21 cellular contexts compared by ENCODE assay signal in the genomic region with DNA sequence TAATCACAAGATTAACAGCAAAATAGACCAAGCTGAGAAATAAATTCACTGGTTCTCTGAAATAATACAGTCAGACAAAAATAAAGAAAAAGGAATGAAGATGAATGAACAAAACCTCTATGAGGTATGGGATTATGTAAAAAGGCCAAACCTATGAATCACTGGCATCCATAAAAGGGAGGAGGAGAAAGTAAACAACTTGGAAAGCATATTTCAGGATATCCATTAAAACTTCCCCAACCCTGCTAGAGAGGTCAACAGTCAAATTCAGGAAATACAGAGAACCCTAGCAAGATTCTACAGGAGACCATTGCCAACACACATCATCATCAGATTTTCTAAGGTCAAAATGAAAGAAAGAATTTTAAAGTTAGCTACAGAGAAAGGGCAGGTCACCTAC.
DNase-seq lines count a peak whose midpoint lies in the region; ATAC-seq, FAIRE-seq and TF ChIP-seq lines count a peak whose summit lies in the region.
"Had no signal": no experiment of that assay in that cellular context is flagged by ENCODE, and none has a peak within 500 bp of the region (broad histone marks: within the 10 kb centered on the region; RNA-seq: fewer than 3 reads in every experiment).

No MANE protein-coding gene starts in this region.

- H2AFZ ChIP-seq in PC-3 (ENCODE audit: low read length) (no peak overlapping the region), endothelial cell of umbilical vein (ENCODE audit: low read depth, low read length) (no peak overlapping the region)

- intact Hi-C loops in PC-3 (cut with micrococcal nuclease) = no loop called here
- intact Hi-C loops in endothelial cell of umbilical vein (cut with micrococcal nuclease) = no loop called here
- intact Hi-C loops in Caco-2 (cut with micrococcal nuclease; ENCODE audit: unreplicated experiment) = no loop called here

- no peaks in the 10 kb centered on the region for H3K9me3 Mint-ChIP-seq in osteocyte (ENCODE audit: unreplicated experiment)
- H3K9me3 Mint-ChIP-seq in Caco-2 (ENCODE audit: unreplicated experiment) = no peaks in the 10 kb centered on the region

- H3K27me3 Mint-ChIP-seq in osteocyte (ENCODE audit: unreplicated experiment) (no peaks in the 10 kb centered on the region), Caco-2 (ENCODE audit: insufficient read depth, unreplicated experiment) (no peaks in the 10 kb centered on the region)
- H3K27me3 Mint-ChIP-seq: brain had no signal

- H3K27me3 ChIP-seq in PC-3 (ENCODE audit: low read length) (no peaks in the 10 kb centered on the region), endothelial cell of umbilical vein (ENCODE audit: control insufficient read depth in 2 of 2, insufficient read depth in 2 of 2, low read length in 2 of 2) (no peaks in the 10 kb centered on the region), Caco-2 (replicated peaks; ENCODE audit: control insufficient read depth, insufficient read depth, low read length) (no peaks in the 10 kb centered on the region)
- H3K27me3 ChIP-seq: BLaER1 treated with 17β-estradiol and CSF1 and Interleukin-3, amounts not matched to agents 10 nM and 100 nM; MG63; neutrophil; upper lobe of right lung had no signal

- H4K20me1 ChIP-seq in PC-3 (ENCODE audit: low read length) (no peaks in the 10 kb centered on the region), endothelial cell of umbilical vein (replicated peaks; ENCODE audit: control insufficient read depth, extremely low read depth, insufficient read depth, low read length) (no peaks in the 10 kb centered on the region)
- H4K20me1 ChIP-seq: BLaER1 treated with 17β-estradiol and CSF1 and Interleukin-3, amounts not matched to agents 10 nM and 100 nM had no signal

- H3K79me2 ChIP-seq in PC-3 (ENCODE audit: low read length) = no peaks in the 10 kb centered on the region
- H3K79me2 ChIP-seq in endothelial cell of umbilical vein (ENCODE audit: control insufficient read depth, insufficient read depth, low read length) = no peaks in the 10 kb centered on the region

- FAIRE-seq in endothelial cell of umbilical vein (lab: Jason Lieb, UNC) (no peak), frontal cortex (lab: Jason Lieb, UNC) (no peak)
- FAIRE-seq: GM12892, islet of Langerhans had no signal

- H3K36me3 Mint-ChIP-seq in osteocyte (ENCODE audit: unreplicated experiment) (no peaks in the 10 kb centered on the region), Caco-2 (ENCODE audit: insufficient read depth, unreplicated experiment) (no peaks in the 10 kb centered on the region)
- H3K36me3 Mint-ChIP-seq: brain had no signal

- no peaks in the 10 kb centered on the region for H3F3A ChIP-seq in PC-3 (ENCODE audit: low read length, unreplicated experiment)

- H3K4me3 ChIP-seq in PC-3 (ENCODE audit: low read length) (no peak overlapping the region), endothelial cell of umbilical vein (replicated peaks in 1 of 3; ENCODE audit: insufficient read depth in 1 of 3, low read depth in 1 of 3, low read length in 3 of 3) (no peak overlapping the region), Caco-2 (ENCODE audit: low read depth, low read length) (no peak overlapping the region)
- H3K4me3 ChIP-seq: BLaER1 treated with 17β-estradiol and CSF1 and Interleukin-3, amounts not matched to agents 10 nM and 100 nM; MG63; upper lobe of right lung had no signal

- CTCF ChIA-PET in PC-3 (lab: Charles Lee) = interaction anchor here (0.6 kb wide), 1 partner anchor 42 kb away, joined by 3 read pairs; no protein-coding TSS in a partner anchor
- CTCF ChIA-PET in endothelial cell of umbilical vein (lab: Charles Lee) = interaction anchor here (0.8 to 1.3 kb wide), 3 partner anchors 9 to 680 kb away, joined by 3 to 4 read pairs (median 3); no protein-coding TSS in a partner anchor
- CTCF ChIA-PET in Caco-2 (lab: Charles Lee) = no interaction called here

- H3K9me3 ChIP-seq in PC-3 (ENCODE audit: low read length) (no peaks in the 10 kb centered on the region), endothelial cell of umbilical vein (replicated peaks; ENCODE audit: control insufficient read depth, insufficient read depth, low read length) (no peaks in the 10 kb centered on the region), Caco-2 (no peaks in the 10 kb centered on the region)
- H3K9me3 ChIP-seq: BLaER1 treated with 17β-estradiol and CSF1 and Interleukin-3, amounts not matched to agents 10 nM and 100 nM; MG63; neutrophil; upper lobe of right lung had no signal

- H3K36me3 ChIP-seq in PC-3 (ENCODE audit: low read depth, low read length) = no peaks in the 10 kb centered on the region
- no peaks in the 10 kb centered on the region for H3K36me3 ChIP-seq in endothelial cell of umbilical vein (ENCODE audit: control insufficient read depth in 2 of 2, extremely low read depth in 1 of 2, insufficient read depth in 2 of 2, low read length in 2 of 2)
- no peaks in the 10 kb centered on the region for H3K36me3 ChIP-seq in Caco-2 (ENCODE audit: control insufficient read depth, insufficient read depth, low read length)
- H3K36me3 ChIP-seq: BLaER1 treated with 17β-estradiol and CSF1 and Interleukin-3, amounts not matched to agents 10 nM and 100 nM; MG63; neutrophil; upper lobe of right lung had no signal

- H3K4me1 ChIP-seq in PC-3 (ENCODE audit: insufficient read depth, low read length) (peaks cover 29% of the 10 kb centered on the region), endothelial cell of umbilical vein (ENCODE audit: control insufficient read depth, extremely low read depth, insufficient read depth, low read length) (no peaks in the 10 kb centered on the region), Caco-2 (peaks cover 10% of the 10 kb centered on the region; the same call in 1 of the 2 replicates)
- H3K4me1 ChIP-seq: upper lobe of right lung had no signal

- dilution Hi-C loops in endothelial cell of umbilical vein (cut with MboI; ENCODE audit: extremely low pct_ligation_motif_present, low sequenced_read_pairs) = no loop called here

- H3K4me1 Mint-ChIP-seq in osteocyte (ENCODE audit: unreplicated experiment) (peaks cover 24% of the 10 kb centered on the region), Caco-2 (ENCODE audit: low read depth, unreplicated experiment) (peaks cover 13% of the 10 kb centered on the region)
- H3K4me1 Mint-ChIP-seq: brain had no signal

- DNase-seq in GM04504 (ENCODE audit: low read depth) (peak; percentile 28), PC-3 (peak; percentile 84), endothelial cell of umbilical vein (ENCODE audit: low read depth, low spot score) (peak; percentile 52), osteocyte (ENCODE audit: extremely low spot score, unreplicated experiment) (no peak), T1000 (lab: John Stamatoyannopoulos, UW) (no peak), frontal cortex (ENCODE audit: low spot score in 2 of 2) (no peak), Caco-2 (no peak)
- DNase-seq: activated gamma-delta T cell; effector CD4-positive, alpha-beta T cell; glutamatergic neuron; MG63; NCI-H2029 treated with DMSO at 0.1 percent for 48 hours; NCI-H82; stimulated activated naive CD8-positive, alpha-beta T cell treated with anti-CD3 and anti-CD28 coated beads, Interleukin-15, Interleukin-2, amounts not matched to agents 100 U/mL and 50 U/mL, for 24 hours; upper lobe of right lung had no signal

- H3K27ac Mint-ChIP-seq in osteocyte (ENCODE audit: unreplicated experiment) (peak overlapping the region; percentile 42), Caco-2 (ENCODE audit: unreplicated experiment) (no peak overlapping the region)
- H3K27ac Mint-ChIP-seq: brain had no signal

- H3K4me3 Mint-ChIP-seq in osteocyte (ENCODE audit: unreplicated experiment) (no peak overlapping the region), Caco-2 (ENCODE audit: unreplicated experiment) (no peak overlapping the region)
- H3K4me3 Mint-ChIP-seq: brain had no signal

- no peak for TF ChIP-seq POLR2A in endothelial cell of umbilical vein (IDR thresholded peaks at IDR 0.05; ENCODE audit: low read depth, low read length)

- H3K9me2 ChIP-seq in PC-3 (replicated peaks; ENCODE audit: low read length) = no peaks in the 10 kb centered on the region

- BruUV-seq in PC-3 (replicated peaks; lab: Mats Ljungman, UMichigan) = no TSS peak
- no TSS peak for BruUV-seq in endothelial cell of umbilical vein (replicated peaks; lab: Mats Ljungman, UMichigan)
- BruUV-seq in Caco-2 (replicated peaks; lab: Mats Ljungman, UMichigan) = no TSS peak

- H3K9ac ChIP-seq in PC-3 (ENCODE audit: low read length) (no peak overlapping the region), endothelial cell of umbilical vein (replicated peaks; ENCODE audit: extremely low read depth, insufficient read depth, low read length) (no peak overlapping the region)
- H3K9ac ChIP-seq: BLaER1 treated with 17β-estradiol and CSF1 and Interleukin-3, amounts not matched to agents 10 nM and 100 nM had no signal

- TF ChIP-seq CTCF in PC-3 (conservative IDR thresholded peaks at IDR 0.05; ENCODE audit: low read depth, low read length) (no peak), endothelial cell of umbilical vein (IDR thresholded peaks at IDR 0.05; ENCODE audit: extremely low read depth in 1 of 2, insufficient read depth in 1 of 2, low read depth in 1 of 2, low read length in 2 of 2) (no peak), osteocyte (IDR thresholded peaks at IDR 0.05) (no peak), Caco-2 (IDR thresholded peaks at IDR 0.05; ENCODE audit: insufficient read depth in 1 of 2, low read depth in 1 of 2, low read length in 1 of 2, severe bottlenecking in 1 of 2, unreplicated experiment in 1 of 2) (no peak)

- ATAC-seq in PC-3 (peak; percentile 93), HG03175 (IDR thresholded peaks at IDR 0.05; ENCODE audit: unreplicated experiment) (no peak)
- ATAC-seq: stimulated activated naive CD8-positive, alpha-beta T cell treated with anti-CD3 and anti-CD28 coated beads, Interleukin-15, Interleukin-2, amounts not matched to agents 100 U/mL and 50 U/mL, for 24 hours; upper lobe of right lung had no signal

- H3K4me2 ChIP-seq in PC-3 (ENCODE audit: low read length) = peak overlapping the region; percentile 38
- no peak overlapping the region for H3K4me2 ChIP-seq in endothelial cell of umbilical vein (ENCODE audit: insufficient read depth, low read length)
- H3K4me2 ChIP-seq: BLaER1 treated with 17β-estradiol and CSF1 and Interleukin-3, amounts not matched to agents 10 nM and 100 nM had no signal

- POLR2A ChIA-PET in PC-3 (lab: Charles Lee; ENCODE audit: unreplicated experiment) = interaction anchor here (0.6 kb wide), 1 partner anchor 150 kb away, joined by 3 read pairs; no protein-coding TSS in a partner anchor
- POLR2A ChIA-PET in endothelial cell of umbilical vein (lab: Charles Lee) = no interaction called here
- POLR2A ChIA-PET in Caco-2 (lab: Charles Lee) = no interaction called here

- no peaks in the 10 kb centered on the region for H3K9me1 ChIP-seq in endothelial cell of umbilical vein (replicated peaks; ENCODE audit: control insufficient read depth, extremely low read depth, insufficient read depth, low read length)

- peak overlapping the region; percentile 31 for H3K27ac ChIP-seq in PC-3 (ENCODE audit: low read length)
- no peak overlapping the region for H3K27ac ChIP-seq in endothelial cell of umbilical vein (ENCODE audit: insufficient read depth, low read depth, low read length)
- H3K27ac ChIP-seq: BLaER1 treated with 17β-estradiol and CSF1 and Interleukin-3, amounts not matched to agents 10 nM and 100 nM; neutrophil; upper lobe of right lung had no signal

TF ChIP-seq in endothelial cell of umbilical vein, 7 proteins besides CTCF, POLR2A, EP300 and RAD21 (continues in another document):
- TF ChIP-seq FOS (IDR thresholded peaks at IDR 0.05; ENCODE audit: borderline replicate concordance, insufficient read depth, low read length) (peak; percentile 50), MYC (IDR thresholded peaks at IDR 0.05; ENCODE audit: low read depth, low read length) (no peak)

Comparison
In these comparisons a context has a peak if more than half of its experiments do, and no peak if none do; other contexts are left out.
1. DNase-seq: peak in GM04504 (single experiment), PC-3 (single experiment) and endothelial cell of umbilical vein (single experiment); none in osteocyte (single experiment), T1000 (single experiment), frontal cortex (0 of 2) and Caco-2 (0 of 2).